9 cellular contexts compared by ENCODE assay signal in the genomic region with DNA sequence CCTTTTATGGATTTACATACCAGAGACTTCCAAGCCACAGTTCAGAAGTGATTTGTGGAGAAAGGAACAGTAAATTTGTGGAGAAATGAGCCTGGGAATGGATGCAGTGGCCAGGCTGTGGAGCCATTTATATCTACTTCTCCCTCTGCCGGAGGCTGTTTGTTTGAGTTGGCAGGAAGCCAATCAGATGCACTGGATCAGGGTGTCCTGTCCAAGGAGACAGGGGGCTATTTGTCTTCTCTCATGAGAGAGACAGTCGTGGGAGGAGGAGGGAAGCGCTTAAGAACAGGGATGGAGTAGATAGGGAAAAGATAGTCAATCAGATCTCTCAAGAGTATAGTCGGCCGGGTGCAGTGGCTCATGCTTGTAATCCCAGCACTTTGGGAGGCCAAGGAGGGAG. TPM values are rescaled to one million over a fixed set of nuclear protein-coding genes. Genes with fewer than 3 reads are reported as not detected.
DNase-seq lines count a peak whose midpoint lies in the region; ATAC-seq and TF ChIP-seq lines count a peak whose summit lies in the region.
"Had no signal": no experiment of that assay in that cellular context is flagged by ENCODE, and none has a peak within 500 bp of the region (broad histone marks: within the 10 kb centered on the region; RNA-seq: fewer than 3 reads in every experiment).

No MANE protein-coding gene starts in this region.

- H3K27me3 ChIP-seq in gastroesophageal sphincter (peaks cover 3% of the 10 kb centered on the region), sigmoid colon (peaks cover 0 to 14% (median 4%) of the 10 kb centered on the region in 3 donors)

- no peaks in the 10 kb centered on the region for H3K9me3 ChIP-seq in gastroesophageal sphincter
- H3K9me3 ChIP-seq in sigmoid colon, result no peaks in the 10 kb centered on the region
- H3K9me3 ChIP-seq: neutrophil had no signal

- POLR2A ChIA-PET in HEK293T (lab: Yijun Ruan, JAX), result interaction anchor here (1.0 to 1.1 kb wide), 2 partner anchors 8 to 25 kb away, joined by 4 to 6 read pairs; a partner anchor contains a TSS

- CTCF ChIA-PET in HEK293T (lab: Yijun Ruan, JAX), result interaction anchor here (0.7 to 1.6 kb wide), 6 partner anchors 9 to 532 kb away, joined by 3 to 6 read pairs (median 4); no protein-coding TSS in a partner anchor

- ATAC-seq in gastroesophageal sphincter (peak; percentile 65), GM18498 (IDR thresholded peaks at IDR 0.05; ENCODE audit: unreplicated experiment) (no peak), HG02588 (IDR thresholded peaks at IDR 0.05; ENCODE audit: unreplicated experiment) (no peak)

- TF ChIP-seq EP300 in gastroesophageal sphincter (IDR thresholded peaks at IDR 0.05), result no peak
- TF ChIP-seq EP300 in sigmoid colon (IDR thresholded peaks at IDR 0.05), result peak in 3 of 4 donors; percentile 43 to 61 (median 47)

- H3K4me1 ChIP-seq in gastroesophageal sphincter (peaks cover 0 to 28% (median 9%) of the 10 kb centered on the region in 3 donors), sigmoid colon (peaks cover 0 to 28% (median 22%) of the 10 kb centered on the region in 4 donors)

- H3K4me3 ChIP-seq in gastroesophageal sphincter (peak overlapping the region in 1 of 2 donors; percentile 16), sigmoid colon (no peak overlapping the region)

- TF ChIP-seq CTCF in gastroesophageal sphincter (IDR thresholded peaks at IDR 0.05), result peak in 3 of 4 experiments; percentile 7 to 36 (median 17)
- TF ChIP-seq CTCF in sigmoid colon (IDR thresholded peaks at IDR 0.05), result peak in 1 of 4 experiments; percentile 13

- WGBS in gastroesophageal sphincter (ENCODE audit: low coverage in 1 of 2), 2 donors, result 4 to 7% methylated on average over 2 to 4 of the region's 5 CpGs
- 7 to 17% methylated on average over 5 of the region's 5 CpGs for WGBS in sigmoid colon, 2 donors

- DNase-seq in HEK293T (ENCODE audit: extremely low spot score), result peak; percentile 71
- DNase-seq in sigmoid colon, result peak; percentile 85
- DNase-seq in activated gamma-delta T cell (lab: John Stamatoyannopoulos, UW), result no peak
- DNase-seq in activated CD4-positive, alpha-beta T cell treated with anti-CD3 and anti-CD28 coated beads for 48 hours, result no peak

- TF ChIP-seq POLR2A in gastroesophageal sphincter (IDR thresholded peaks at IDR 0.05) (no peak), sigmoid colon (IDR thresholded peaks at IDR 0.05) (no peak)

- H3K36me3 ChIP-seq in gastroesophageal sphincter (no peaks in the 10 kb centered on the region), sigmoid colon (no peaks in the 10 kb centered on the region)
- H3K36me3 ChIP-seq: neutrophil had no signal

- peak overlapping the region; percentile 79 to 86 (median 83) for H3K27ac ChIP-seq in gastroesophageal sphincter
- peak overlapping the region; percentile 73 to 77 (median 76) for H3K27ac ChIP-seq in sigmoid colon
- H3K27ac ChIP-seq: neutrophil had no signal

- intact Hi-C loops in sigmoid colon (cut with DNase I), result no loop called here

TF ChIP-seq in HEK293T, 16 proteins besides CTCF, POLR2A, EP300 and RAD21:
- TF ChIP-seq, protein P1, sequence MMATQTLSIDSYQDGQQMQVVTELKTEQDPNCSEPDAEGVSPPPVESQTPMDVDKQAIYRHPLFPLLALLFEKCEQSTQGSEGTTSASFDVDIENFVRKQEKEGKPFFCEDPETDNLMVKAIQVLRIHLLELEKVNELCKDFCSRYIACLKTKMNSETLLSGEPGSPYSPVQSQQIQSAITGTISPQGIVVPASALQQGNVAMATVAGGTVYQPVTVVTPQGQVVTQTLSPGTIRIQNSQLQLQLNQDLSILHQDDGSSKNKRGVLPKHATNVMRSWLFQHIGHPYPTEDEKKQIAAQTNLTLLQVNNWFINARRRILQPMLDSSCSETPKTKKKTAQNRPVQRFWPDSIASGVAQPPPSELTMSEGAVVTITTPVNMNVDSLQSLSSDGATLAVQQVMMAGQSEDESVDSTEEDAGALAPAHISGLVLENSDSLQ (IDR thresholded peaks at IDR 0.05), result 0 out of 2 replicates have a peak, but pooled peaks have one; percentile 12
- TF ChIP-seq LEF1 (IDR thresholded peaks at IDR 0.05; ENCODE audit: borderline replicate concordance), result no peak

TF ChIP-seq in PFSK-1, 5 proteins besides CTCF, POLR2A, EP300 and RAD21:
- TF ChIP-seq, protein P2, sequence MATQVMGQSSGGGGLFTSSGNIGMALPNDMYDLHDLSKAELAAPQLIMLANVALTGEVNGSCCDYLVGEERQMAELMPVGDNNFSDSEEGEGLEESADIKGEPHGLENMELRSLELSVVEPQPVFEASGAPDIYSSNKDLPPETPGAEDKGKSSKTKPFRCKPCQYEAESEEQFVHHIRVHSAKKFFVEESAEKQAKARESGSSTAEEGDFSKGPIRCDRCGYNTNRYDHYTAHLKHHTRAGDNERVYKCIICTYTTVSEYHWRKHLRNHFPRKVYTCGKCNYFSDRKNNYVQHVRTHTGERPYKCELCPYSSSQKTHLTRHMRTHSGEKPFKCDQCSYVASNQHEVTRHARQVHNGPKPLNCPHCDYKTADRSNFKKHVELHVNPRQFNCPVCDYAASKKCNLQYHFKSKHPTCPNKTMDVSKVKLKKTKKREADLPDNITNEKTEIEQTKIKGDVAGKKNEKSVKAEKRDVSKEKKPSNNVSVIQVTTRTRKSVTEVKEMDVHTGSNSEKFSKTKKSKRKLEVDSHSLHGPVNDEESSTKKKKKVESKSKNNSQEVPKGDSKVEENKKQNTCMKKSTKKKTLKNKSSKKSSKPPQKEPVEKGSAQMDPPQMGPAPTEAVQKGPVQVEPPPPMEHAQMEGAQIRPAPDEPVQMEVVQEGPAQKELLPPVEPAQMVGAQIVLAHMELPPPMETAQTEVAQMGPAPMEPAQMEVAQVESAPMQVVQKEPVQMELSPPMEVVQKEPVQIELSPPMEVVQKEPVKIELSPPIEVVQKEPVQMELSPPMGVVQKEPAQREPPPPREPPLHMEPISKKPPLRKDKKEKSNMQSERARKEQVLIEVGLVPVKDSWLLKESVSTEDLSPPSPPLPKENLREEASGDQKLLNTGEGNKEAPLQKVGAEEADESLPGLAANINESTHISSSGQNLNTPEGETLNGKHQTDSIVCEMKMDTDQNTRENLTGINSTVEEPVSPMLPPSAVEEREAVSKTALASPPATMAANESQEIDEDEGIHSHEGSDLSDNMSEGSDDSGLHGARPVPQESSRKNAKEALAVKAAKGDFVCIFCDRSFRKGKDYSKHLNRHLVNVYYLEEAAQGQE (IDR thresholded peaks at IDR 0.05; ENCODE audit: insufficient read depth in 1 of 2, low read depth in 2 of 2, low read length in 2 of 2), result peak in 1 of 2 experiments; percentile 71; a peak in 2 of 4 replicates
- 0 out of 2 replicates have a peak, but pooled peaks have one; percentile 49 for TF ChIP-seq POLR2AphosphoS5 (IDR thresholded peaks at IDR 0.05; ENCODE audit: low read depth, low read length)
- no peak for TF ChIP-seq TAF1 (IDR thresholded peaks at IDR 0.05; ENCODE audit: borderline replicate concordance, insufficient read depth, low read length)
- no peak for TF ChIP-seq FOXP2 (optimal IDR thresholded peaks at IDR 0.05; ENCODE audit: borderline replicate concordance, extremely low read depth, extremely low read length, insufficient read depth)

RNA-seq across cellular contexts. Expression of a gene that starts 2.8 kb away (rescaled TPM):
- 0.64 TPM for polyA plus RNA-seq in PFSK-1 (2012; ENCODE audit: insufficient read length, low read depth)
- total RNA-seq in gastroesophageal sphincter, result 1 to 10 TPM in 2 of 4 donors, under 1 TPM in 2; 0.13 to 3.0 (median 1.2) TPM
- 1 to 10 TPM in 1 of 4 donors, under 1 TPM in 1, not detected in 2; 0.71 to 1.2 TPM for total RNA-seq in sigmoid colon
- polyA plus RNA-seq in sigmoid colon, result under 1 TPM in 1 of 3 donors, not detected in 2; 0.10 TPM

RNA-seq across cellular contexts. Expression of a gene that starts 15.2 kb away (rescaled TPM):
- 45.7 TPM for polyA plus RNA-seq in PFSK-1 (2012; ENCODE audit: insufficient read length, low read depth)
- total RNA-seq in gastroesophageal sphincter (10 to 100 TPM; 18.4 to 37.2 (median 24.0) TPM), sigmoid colon (10 to 100 TPM; 12.2 to 22.9 (median 17.3) TPM)
- 10 to 100 TPM; 10.2 to 32.9 (median 18.0) TPM for polyA plus RNA-seq in sigmoid colon

RNA-seq across cellular contexts. Expression of a gene that starts 24.9 kb away (rescaled TPM):
- 186 TPM for polyA plus RNA-seq in PFSK-1 (2012; ENCODE audit: insufficient read length, low read depth)
- total RNA-seq in gastroesophageal sphincter (10 to 100 TPM; 65.1 to 93.6 (median 73.4) TPM), sigmoid colon (100 to 1,000 TPM in 1 of 4 donors, 10 to 100 TPM in 3; 59.3 to 113 (median 67.2) TPM)
- polyA plus RNA-seq in sigmoid colon, result 10 to 100 TPM; 80.8 to 91.6 (median 84.1) TPM

RNA-seq across cellular contexts. Expression of a gene that starts 25.5 kb away (rescaled TPM):
- polyA plus RNA-seq in PFSK-1 (2012; ENCODE audit: insufficient read length, low read depth), result 1.8 TPM
- total RNA-seq in gastroesophageal sphincter, result 1 to 10 TPM in 2 of 4 donors, under 1 TPM in 1, not detected in 1; 0.50 to 5.0 (median 1.9) TPM
- total RNA-seq in sigmoid colon, result 1 to 10 TPM in 3 of 4 donors, not detected in 1; 2.0 to 2.9 (median 2.3) TPM
- under 1 TPM in 1 of 3 donors, not detected in 2; 0.12 TPM for polyA plus RNA-seq in sigmoid colon

RNA-seq across cellular contexts. Expression of a gene that starts 36.9 kb away (rescaled TPM):
- not detected for polyA plus RNA-seq in PFSK-1 (2012; ENCODE audit: insufficient read length, low read depth)
- total RNA-seq in gastroesophageal sphincter, result not detected
- total RNA-seq in sigmoid colon, result not detected
- 1 to 10 TPM in 1 of 3 donors, not detected in 2; 2.6 TPM for polyA plus RNA-seq in sigmoid colon

Comparison
In these comparisons a context has a peak if more than half of its experiments do, and no peak if none do; other contexts are left out.
1. DNase-seq: peak in HEK293T (single experiment) and sigmoid colon (single experiment); none in activated gamma-delta T cell (single experiment) and activated CD4-positive, alpha-beta T cell treated with anti-CD3 and anti-CD28 coated beads for 48 hours (single experiment).